8 cellular contexts compared by ENCODE assay signal in the genomic region with DNA sequence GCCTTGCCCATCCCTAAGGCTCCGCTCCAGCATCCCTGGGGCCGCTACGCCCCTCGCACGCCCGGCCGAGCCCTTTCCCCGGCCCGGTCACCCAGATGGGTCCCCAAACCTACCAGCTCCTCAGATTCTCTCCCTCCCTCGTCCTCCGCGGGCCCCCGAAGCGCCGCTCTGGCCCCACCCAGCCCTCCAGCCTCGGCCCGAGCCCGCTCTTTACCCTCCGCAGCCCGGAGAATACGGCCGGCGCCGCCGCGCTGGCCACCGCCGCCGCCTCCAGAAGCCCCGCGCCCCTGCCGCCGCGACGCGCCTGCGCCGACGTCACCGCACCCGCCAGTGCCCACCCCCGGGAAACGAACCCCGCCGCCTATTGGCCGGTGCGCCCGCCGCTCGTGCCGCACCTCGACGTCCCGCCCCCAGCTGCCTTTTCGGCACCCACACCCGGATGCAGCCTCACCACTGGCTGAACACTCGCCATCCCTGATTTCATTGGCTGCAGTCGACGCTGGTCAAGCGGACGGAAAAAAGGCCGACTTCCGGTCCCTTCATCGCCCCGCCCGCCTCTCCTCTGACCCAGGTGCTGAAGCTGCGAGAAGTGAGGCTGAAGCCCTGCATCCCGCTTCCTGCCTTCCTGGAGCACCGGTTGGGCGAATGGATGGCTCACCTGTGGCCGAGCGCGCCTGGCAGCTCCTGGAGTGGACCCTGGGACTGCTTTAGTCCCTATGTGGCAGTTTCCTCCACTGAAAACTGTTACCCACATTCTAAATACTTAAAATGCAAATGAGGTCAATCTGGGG. TPM values are rescaled to one million over a fixed set of nuclear protein-coding genes. Genes with fewer than 3 reads are reported as not detected.
DNase-seq lines count a peak whose midpoint lies in the region; ATAC-seq lines count a peak whose summit lies in the region.

A gene (minus strand): TSS at position 292 of the 791 bp plus-strand sequence. CDS start 1,364 bp downstream, outside the sequence.

- peak within 1 kb of the TSS; percentile 97 for H3K4me3 ChIP-seq in BLaER1

- no peaks in the 10 kb centered on the region for H3K9me3 Mint-ChIP-seq in activated CD4-positive, alpha-beta T cell treated with anti-CD3 and anti-CD28 coated beads, Interleukin-2, amount 10 ng/mL, durations not matched to agents 7 days and 5 days

- H3K27ac Mint-ChIP-seq in activated CD4-positive, alpha-beta T cell treated with anti-CD3 and anti-CD28 coated beads, Interleukin-2, amount 10 ng/mL, durations not matched to agents 7 days and 5 days, result peak within 1 kb of the TSS; percentile 87

- peak within 1 kb of the TSS; percentile 93 for H3K27ac ChIP-seq in BLaER1

- peaks cover 35% of the 10 kb centered on the region for H3K4me1 ChIP-seq in BLaER1

- H3K9me3 ChIP-seq in BLaER1, result no peaks in the 10 kb centered on the region

- POLR2A ChIA-PET in activated CD4-positive, alpha-beta T cell treated with anti-CD3 and anti-CD28 coated beads, Interleukin-2, amount 10 ng/mL, durations not matched to agents 7 days and 5 days (lab: Charles Lee), result interaction anchor here (0.6 to 1.2 kb wide), 3 partner anchors 14 to 103 kb away, joined by 4 to 6 read pairs (median 5); a partner anchor contains a TSS

- CTCF ChIA-PET in activated CD4-positive, alpha-beta T cell treated with anti-CD3 and anti-CD28 coated beads, Interleukin-2, amount 10 ng/mL, durations not matched to agents 7 days and 5 days (lab: Charles Lee), result interaction anchor here (1.0 to 1.6 kb wide), 2 partner anchors 9 to 17 kb away, joined by 6 to 11 read pairs; no protein-coding TSS in a partner anchor

- peak within 1 kb of the TSS; percentile 98 for H3K4me2 ChIP-seq in BLaER1

- ATAC-seq in GM19328 (IDR thresholded peaks at IDR 0.05; ENCODE audit: unreplicated experiment) (peak; percentile 87), HG03520 (IDR thresholded peaks at IDR 0.05; ENCODE audit: unreplicated experiment) (peak; percentile 88), left lobe of liver (peak; percentile 95)

- no peaks in the 10 kb centered on the region for H3K27me3 Mint-ChIP-seq in activated CD4-positive, alpha-beta T cell treated with anti-CD3 and anti-CD28 coated beads, Interleukin-2, amount 10 ng/mL, durations not matched to agents 7 days and 5 days

- peaks cover 19% of the 10 kb centered on the region for H3K36me3 Mint-ChIP-seq in activated CD4-positive, alpha-beta T cell treated with anti-CD3 and anti-CD28 coated beads, Interleukin-2, amount 10 ng/mL, durations not matched to agents 7 days and 5 days (ENCODE audit: low read depth)

- H3K36me3 ChIP-seq in BLaER1, result peaks cover 53% of the 10 kb centered on the region

- peak within 1 kb of the TSS; percentile 96 for H3K9ac ChIP-seq in BLaER1

- H3K27me3 ChIP-seq in BLaER1, result no peaks in the 10 kb centered on the region

- peak; percentile 99 for DNase-seq in NCI-H69 (lab: John Stamatoyannopoulos, UW)
- peak; percentile 93 for DNase-seq in activated CD4-positive, alpha-beta T cell treated with anti-CD3 and anti-CD28 coated beads, Interleukin-2, amount 10 ng/mL, durations not matched to agents 7 days and 5 days
- DNase-seq in dedifferentiated amniotic fluid mesenchymal stem cell (ENCODE audit: extremely low spot score), result peak; percentile 98
- peak; percentile 99 for DNase-seq in left lobe of liver (ENCODE audit: low spot score)
- DNase-seq in stimulated activated CD4-positive, alpha-beta T cell treated with anti-CD3 and anti-CD28 coated beads, Interleukin-2, amount 100 ng/mL, for 4 hours (ENCODE audit: low read depth), result peak; percentile 84

- H3K4me1 Mint-ChIP-seq in activated CD4-positive, alpha-beta T cell treated with anti-CD3 and anti-CD28 coated beads, Interleukin-2, amount 10 ng/mL, durations not matched to agents 7 days and 5 days, result peaks cover 23% of the 10 kb centered on the region

- peaks cover 80% of the 10 kb centered on the region for H4K20me1 ChIP-seq in BLaER1

- H3K4me3 Mint-ChIP-seq in activated CD4-positive, alpha-beta T cell treated with anti-CD3 and anti-CD28 coated beads, Interleukin-2, amount 10 ng/mL, durations not matched to agents 7 days and 5 days, result peak within 1 kb of the TSS; percentile 91

RNA-seq across cellular contexts. Expression of the gene that starts here (rescaled TPM):
- total RNA-seq in activated CD4-positive, alpha-beta T cell treated with anti-CD3 and anti-CD28 coated beads, Interleukin-2, amount 10 ng/mL, durations not matched to agents 7 days and 5 days, result 10 to 100 TPM; 35.5 to 41.8 TPM
- 20.4 TPM for total RNA-seq in left lobe of liver

Comparison
In these comparisons a context has a peak if more than half of its experiments do, and no peak if none do; other contexts are left out.
1. Peak in every context shown above with its lines: DNase-seq, ATAC-seq, H3K4me3 ChIP-seq and H3K27ac ChIP-seq.